Comparison of ENCODE assay signal across 16 cellular contexts in genomic region chrX:123358457-123358856, GRCh38.
A peak's percentile ranks its signal among the peaks of the same experiment; 100 is the strongest.
DNase-seq lines count a peak whose midpoint lies in the region; ATAC-seq, FAIRE-seq and TF ChIP-seq lines count a peak whose summit lies in the region.
"Had no signal": no experiment of that assay in that cellular context is flagged by ENCODE, and none has a peak within 500 bp of the region (broad histone marks: within the 10 kb centered on the region; RNA-seq: fewer than 3 reads in every experiment).

No MANE protein-coding gene starts in this region.

- H3K9me3 ChIP-seq in HepG2 (ENCODE audit: low read length), result no peaks in the 10 kb centered on the region
- no peaks in the 10 kb centered on the region for H3K9me3 ChIP-seq in right lobe of liver
- no peaks in the 10 kb centered on the region for H3K9me3 ChIP-seq in GM12878 (replicated peaks; ENCODE audit: control insufficient read depth, insufficient read depth, low read length)
- H3K9me3 ChIP-seq in prostate gland, result no peaks in the 10 kb centered on the region
- H3K9me3 ChIP-seq: BLaER1 had no signal

- no peak overlapping the region for H3K27ac ChIP-seq in HepG2 (ENCODE audit: extremely low read length, insufficient read depth, low read length)
- H3K27ac ChIP-seq in right lobe of liver, result no peak overlapping the region
- no peak overlapping the region; the same call in 1 of the 2 replicates for H3K27ac ChIP-seq in GM12878 (ENCODE audit: control insufficient read depth, insufficient read depth)
- H3K27ac ChIP-seq in prostate gland, result no peak overlapping the region
- H3K27ac ChIP-seq: 22Rv1, BLaER1, GM23248 had no signal

- BruUV-seq in HepG2 (replicated peaks; lab: Mats Ljungman, UMichigan), result no TSS peak
- TSS peak; percentile 75 for BruUV-seq in GM12878 (replicated peaks; lab: Mats Ljungman, UMichigan)

- FAIRE-seq in HepG2 (lab: Jason Lieb, UNC), result no peak
- FAIRE-seq in GM12878 (lab: Jason Lieb, UNC), result no peak
- FAIRE-seq: HTR-8/SVneo had no signal

- H3K79me2 ChIP-seq in HepG2 (ENCODE audit: insufficient read depth, low read length), result no peaks in the 10 kb centered on the region
- no peaks in the 10 kb centered on the region for H3K79me2 ChIP-seq in GM12878 (ENCODE audit: control insufficient read depth, insufficient read depth, low read length)

- H3K9ac ChIP-seq in HepG2 (ENCODE audit: insufficient read depth, low read depth, low read length), result no peak overlapping the region
- H3K9ac ChIP-seq in GM12878 (ENCODE audit: control insufficient read depth, insufficient read depth, low read length), result no peak overlapping the region
- H3K9ac ChIP-seq: BLaER1, GM23248 had no signal

- H3K4me1 ChIP-seq in HepG2 (ENCODE audit: insufficient read depth, low read length), result no peaks in the 10 kb centered on the region
- H3K4me1 ChIP-seq in right lobe of liver, result no peaks in the 10 kb centered on the region
- no peaks in the 10 kb centered on the region for H3K4me1 ChIP-seq in GM12878 (ENCODE audit: control insufficient read depth, insufficient read depth, low read length)
- H3K4me1 ChIP-seq in prostate gland (replicated peaks), result no peaks in the 10 kb centered on the region
- H3K4me1 ChIP-seq: BLaER1 had no signal

- TF ChIP-seq POLR2A in HepG2 (IDR thresholded peaks at IDR 0.05; ENCODE audit: insufficient read depth in 1 of 2, low read depth in 2 of 2, low read length in 2 of 2) (no peak), right lobe of liver (IDR thresholded peaks at IDR 0.05) (no peak), GM12878 (IDR thresholded peaks at IDR 0.05; ENCODE audit: low read depth, low read length) (no peak), prostate gland (IDR thresholded peaks at IDR 0.05) (no peak)

- no peak overlapping the region for H3K4me2 ChIP-seq in HepG2 (ENCODE audit: low read depth, low read length)
- no peak overlapping the region for H3K4me2 ChIP-seq in GM12878 (ENCODE audit: control insufficient read depth, insufficient read depth)
- H3K4me2 ChIP-seq: BLaER1 had no signal

- RAD21 ChIA-PET in GM12878 (lab: Charles Lee; ENCODE audit: unreplicated experiment), result interaction anchor here (0.7 to 7.2 kb wide), 21 partner anchors 8 to 91 kb away, joined by 3 to 145 read pairs (median 6); no protein-coding TSS in a partner anchor

- H3K36me3 ChIP-seq in HepG2 (replicated peaks in 1 of 2; ENCODE audit: control insufficient read depth in 1 of 2, insufficient read depth in 2 of 2, low read length in 2 of 2), result no peaks in the 10 kb centered on the region
- no peaks in the 10 kb centered on the region for H3K36me3 ChIP-seq in right lobe of liver
- no peaks in the 10 kb centered on the region for H3K36me3 ChIP-seq in GM12878 (ENCODE audit: control insufficient read depth in 2 of 2, insufficient read depth in 2 of 2, low read length in 1 of 2)
- H3K36me3 ChIP-seq in prostate gland, result no peaks in the 10 kb centered on the region
- H3K36me3 ChIP-seq: BLaER1 had no signal

- H4K20me1 ChIP-seq in HepG2 (ENCODE audit: insufficient read depth, low read length) (no peaks in the 10 kb centered on the region), GM12878 (ENCODE audit: control insufficient read depth, insufficient read depth) (no peaks in the 10 kb centered on the region)
- H4K20me1 ChIP-seq: BLaER1 had no signal

- no peak overlapping the region for H3K4me3 ChIP-seq in HepG2 (replicated peaks in 1 of 3; ENCODE audit: insufficient read depth in 1 of 3, low read depth in 2 of 3, low read length in 3 of 3)
- no peak overlapping the region for H3K4me3 ChIP-seq in right lobe of liver
- H3K4me3 ChIP-seq in GM12878, result no peak overlapping the region
- no peak overlapping the region for H3K4me3 ChIP-seq in prostate gland
- H3K4me3 ChIP-seq: BLaER1, GM23248 had no signal

- POLR2A ChIA-PET in HepG2 (lab: Yijun Ruan, JAX), result no interaction called here
- POLR2A ChIA-PET in GM12878 (lab: Charles Lee), result interaction anchor here (0.9 to 6.7 kb wide), 10 partner anchors 10 to 66 kb away, joined by 3 to 82 read pairs (median 9); no protein-coding TSS in a partner anchor

- H3K27me3 ChIP-seq in HepG2 (ENCODE audit: control insufficient read depth in 1 of 2, insufficient read depth in 2 of 2, low read length in 2 of 2) (no peaks in the 10 kb centered on the region), right lobe of liver (no peaks in the 10 kb centered on the region), GM12878 (replicated peaks in 1 of 2; ENCODE audit: control insufficient read depth in 2 of 2, insufficient read depth in 2 of 2, low read length in 1 of 2) (no peaks in the 10 kb centered on the region), prostate gland (replicated peaks; ENCODE audit: insufficient read depth) (no peaks in the 10 kb centered on the region)

- intact Hi-C loops in HepG2 (cut with micrococcal nuclease; ENCODE audit: unreplicated experiment) (no loop called here), right lobe of liver (cut with DNase I) (no loop called here), GM12878 (cut with micrococcal nuclease; ENCODE audit: unreplicated experiment) (loop anchor here (1.0 kb wide), 1 partner anchor 51 kb away; no protein-coding TSS in a partner anchor), prostate gland (cut with DNase I) (no loop called here)

- H2AFZ ChIP-seq in HepG2 (ENCODE audit: low read length) (no peak overlapping the region), GM12878 (ENCODE audit: control insufficient read depth, low read depth, low read length) (no peak overlapping the region)
- H2AFZ ChIP-seq: GM23248 had no signal

- in situ Hi-C loops in HepG2 (cut with HindIII; ENCODE audit: extremely low pct_ligation_motif_present, low pct_unique_long_range_greater_than_20kb) (no loop called here), GM12878 (cut with MboI) (no loop called here)

- TF ChIP-seq RAD21 in HepG2 (CRISPR knock-in tag; IDR thresholded peaks at IDR 0.05) (no peak), GM12878 (IDR thresholded peaks at IDR 0.05; ENCODE audit: insufficient read depth, low read depth, low read length) (no peak)

- CTCF ChIA-PET in HepG2 (lab: Yijun Ruan, JAX; ENCODE audit: low intra/inter-chr PET ratio, low total read pairs), result no interaction called here
- CTCF ChIA-PET in GM12878 (lab: Yijun Ruan, JAX), result interaction anchor here (0.7 to 6.3 kb wide), 18 partner anchors 8 to 373 kb away, joined by 3 to 59 read pairs (median 4); no protein-coding TSS in a partner anchor

- TF ChIP-seq CTCF in HepG2 (CRISPR knock-in tag; IDR thresholded peaks at IDR 0.05) (no peak), right lobe of liver (IDR thresholded peaks at IDR 0.05) (no peak), GM12878 (IDR thresholded peaks at IDR 0.05 in 2 of 3, conservative IDR thresholded peaks at IDR 0.05 in 1 of 3; ENCODE audit: control insufficient read depth in 2 of 3, extremely low read depth in 1 of 3, insufficient read depth in 1 of 3, low read depth in 3 of 3, low read length in 3 of 3) (no peak), prostate gland (IDR thresholded peaks at IDR 0.05) (no peak)

- ATAC-seq in HepG2 (no peak), right lobe of liver (no peak), GM19397 (IDR thresholded peaks at IDR 0.05; ENCODE audit: unreplicated experiment) (peak; percentile 3), HG02970 (IDR thresholded peaks at IDR 0.05; ENCODE audit: low FRiP score, unreplicated experiment) (peak; percentile 3), GM12878 (no peak; the same call in 1 of the 3 replicates), HG03520 (IDR thresholded peaks at IDR 0.05; ENCODE audit: unreplicated experiment) (no peak)

- SMC1A ChIA-PET in GM12878 (lab: Charles Lee; ENCODE audit: uncharacterized antibody, unreplicated experiment), result interaction anchor here (0.8 to 7.6 kb wide), 24 partner anchors 8 to 283 kb away, joined by 3 to 208 read pairs (median 4); no protein-coding TSS in a partner anchor

- no peak for TF ChIP-seq EP300 in HepG2 (IDR thresholded peaks at IDR 0.05; ENCODE audit: low read depth in 2 of 2, low read length in 2 of 2)
- no peak for TF ChIP-seq EP300 in HepG2 (CRISPR knock-in tag; IDR thresholded peaks at IDR 0.05; ENCODE audit: borderline replicate concordance)
- no peak for TF ChIP-seq EP300 in GM12878 (IDR thresholded peaks at IDR 0.05; ENCODE audit: borderline replicate concordance in 1 of 2, control insufficient read depth in 1 of 2, low read depth in 2 of 2, low read length in 2 of 2)

- 0% methylated on average over 4 of the region's 4 CpGs for WGBS in HepG2 (ENCODE audit: low lambda C conversion rate)
- 61% methylated on average over 4 of the region's 4 CpGs for WGBS in right lobe of liver (ENCODE audit: insufficient coverage, low coverage, low lambda C conversion rate, missing lambda C conversion rate)
- 65% methylated on average over 4 of the region's 4 CpGs for WGBS in GM12878 (ENCODE audit: insufficient coverage, insufficient replicate concordance, low lambda C conversion rate, missing lambda C conversion rate)
- WGBS in prostate gland, result 90% methylated on average over 4 of the region's 4 CpGs

- DNase-seq in HepG2 (ENCODE audit: low spot score), result no peak
- no peak for DNase-seq in right lobe of liver
- DNase-seq in GM12878 (ENCODE audit: low read depth, low spot score), result no peak
- no peak for DNase-seq in prostate gland (ENCODE audit: low spot score)
- DNase-seq in NCI-H345 (lab: John Stamatoyannopoulos, UW), result no peak
- DNase-seq: AML-193; CD4-positive, CD25-positive, alpha-beta regulatory T cell; DMS53; GM23248; H7 had no signal

TF ChIP-seq in HepG2, 621 proteins besides CTCF, POLR2A, EP300 and RAD21:
- peak; percentile 63; the same call in 1 of the 2 replicates for TF ChIP-seq ATF7 (IDR thresholded peaks at IDR 0.05)
- no peak for TF ChIP-seq ATF7 (CRISPR knock-in tag; IDR thresholded peaks at IDR 0.05)
- no peak for TF ChIP-seq ZNF343 (CRISPR knock-in tag; IDR thresholded peaks at IDR 0.05)

TF ChIP-seq in GM12878, 131 proteins besides CTCF, POLR2A, EP300 and RAD21:
- TF ChIP-seq ATF7 (IDR thresholded peaks at IDR 0.05; ENCODE audit: low read depth), result peak; percentile 84
- no peak for TF ChIP-seq POU2F2 (IDR thresholded peaks at IDR 0.05; ENCODE audit: borderline replicate concordance, low read depth, low read length)

Comparison
In these comparisons a context has a peak if more than half of its experiments do, and no peak if none do; other contexts are left out.
1. ATAC-seq: peak in GM19397 (single experiment) and HG02970 (single experiment); none in HepG2 (single experiment), right lobe of liver (0 of 4), GM12878 (single experiment) and HG03520 (single experiment).